ENCODE assay signal across 26 cellular contexts in the genomic region with DNA sequence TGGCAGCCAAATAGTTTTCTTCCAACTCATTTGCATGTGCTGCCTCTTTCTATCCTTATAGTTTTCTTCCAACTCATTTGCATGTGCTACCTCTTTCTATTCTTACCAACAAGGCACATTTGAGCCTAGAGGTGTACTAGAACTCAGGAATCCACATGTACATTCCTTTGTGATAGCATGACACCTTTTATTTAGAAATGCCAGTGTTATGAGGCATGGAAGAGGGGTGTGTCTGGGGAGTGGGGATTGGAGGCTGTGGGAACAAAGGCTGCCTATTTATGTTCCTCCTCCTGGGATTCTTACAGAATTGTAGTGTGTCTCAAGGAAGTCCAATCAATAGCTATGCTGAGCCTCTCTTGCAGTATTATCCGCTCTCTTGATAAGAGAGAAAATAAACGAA.
"Had no signal": no experiment of that assay in that cellular context is flagged by ENCODE, and none has a peak within 500 bp of the region (broad histone marks: within the 10 kb centered on the region; RNA-seq: fewer than 3 reads in every experiment).

No MANE protein-coding gene starts in this region.

- H3K4me3 ChIP-seq: ascending aorta, MG63 had no signal

- H3K27me3 ChIP-seq: ascending aorta, brain microvascular endothelial cell, MG63 had no signal

- H3K36me3 ChIP-seq: ascending aorta, brain microvascular endothelial cell, MG63 had no signal

- FAIRE-seq: RCC 7860, TTC549 had no signal

- H3K4me3 Mint-ChIP-seq: activated CD4-positive, alpha-beta memory T cell treated with anti-CD3 and anti-CD28 coated beads for 36 hours; activated CD4-positive, alpha-beta T cell treated with anti-CD3 and anti-CD28 coated beads, Interleukin-2, amount 10 ng/mL, durations not matched to agents 7 days and 5 days; activated naive CD8-positive, alpha-beta T cell treated with anti-CD3 and anti-CD28 coated beads, Interleukin-2, amount 50 U/mL, for 24 hours; activated T-cell treated with anti-CD3 and anti-CD28 coated beads, Interleukin-2, amount 50 U/mL, for 4 hours; T-cell had no signal

- H3K36me3 Mint-ChIP-seq: activated CD4-positive, alpha-beta memory T cell treated with anti-CD3 and anti-CD28 coated beads for 36 hours; activated naive CD4-positive, alpha-beta T cell treated with anti-CD3 and anti-CD28 coated beads, Interleukin-2, amount 50 U/mL, for 72 hours; T-cell had no signal

- H3K27ac Mint-ChIP-seq: activated CD4-positive, alpha-beta memory T cell treated with anti-CD3 and anti-CD28 coated beads for 36 hours; activated CD4-positive, alpha-beta T cell treated with anti-CD3 and anti-CD28 coated beads, Interleukin-2, amount 10 ng/mL, durations not matched to agents 7 days and 5 days; activated naive CD4-positive, alpha-beta T cell treated with anti-CD3 and anti-CD28 coated beads, Interleukin-2, amount 50 U/mL, for 72 hours; activated naive CD8-positive, alpha-beta T cell treated with anti-CD3 and anti-CD28 coated beads, Interleukin-2, amount 50 U/mL, for 24 hours; T-cell had no signal

- H3K4me1 ChIP-seq: ascending aorta had no signal

- DNase-seq: activated CD4-positive, alpha-beta memory T cell treated with anti-CD3 and anti-CD28 coated beads for 36 hours; activated CD4-positive, alpha-beta T cell treated with anti-CD3 and anti-CD28 coated beads, Interleukin-2, amount 10 ng/mL, durations not matched to agents 7 days and 5 days; activated CD4-positive, CD25-positive, alpha-beta regulatory T cell; activated CD8-positive, alpha-beta memory T cell treated with anti-CD3 and anti-CD28 coated beads for 24 hours; activated effector memory CD4-positive, alpha-beta T cell treated with anti-CD3 and anti-CD28 coated beads, Interleukin-2, amount 50 U/mL, for 16 hours; activated naive CD4-positive, alpha-beta T cell treated with Interleukin-2 at 50 U/mL for 16 hours; activated naive CD8-positive, alpha-beta T cell treated with anti-CD3 and anti-CD28 coated beads, Interleukin-2, amount 50 U/mL, for 24 hours; activated T-cell treated with anti-CD3 and anti-CD28 coated beads, Interleukin-2, amount 50 U/mL, for 4 hours; amniotic stem cell; brain microvascular endothelial cell; MG63; NCI-H1105; NCI-H1436; NCI-H1694 treated with DMSO at 0.1 percent for 48 hours; NCI-H2029 treated with DMSO at 0.1 percent for 48 hours; NCI-H446; NCI-H524; SIG-M5; T-cell; T-helper 2 cell; T1000 had no signal

- H3K4me1 Mint-ChIP-seq: activated CD4-positive, alpha-beta T cell treated with anti-CD3 and anti-CD28 coated beads, Interleukin-2, amount 10 ng/mL, durations not matched to agents 7 days and 5 days; activated naive CD8-positive, alpha-beta T cell treated with anti-CD3 and anti-CD28 coated beads, Interleukin-2, amount 50 U/mL, for 24 hours; T-cell had no signal

- H3K9me3 ChIP-seq: ascending aorta, MG63 had no signal

- H3K27ac ChIP-seq: ascending aorta, brain microvascular endothelial cell, VCaP had no signal

- H3K27me3 Mint-ChIP-seq: activated CD4-positive, alpha-beta memory T cell treated with anti-CD3 and anti-CD28 coated beads for 36 hours; activated CD4-positive, alpha-beta T cell treated with anti-CD3 and anti-CD28 coated beads, Interleukin-2, amount 10 ng/mL, durations not matched to agents 7 days and 5 days; activated naive CD8-positive, alpha-beta T cell treated with anti-CD3 and anti-CD28 coated beads, Interleukin-2, amount 50 U/mL, for 24 hours; T-cell had no signal

- H3K9me3 Mint-ChIP-seq: activated CD4-positive, alpha-beta T cell treated with anti-CD3 and anti-CD28 coated beads, Interleukin-2, amount 10 ng/mL, durations not matched to agents 7 days and 5 days had no signal

- ATAC-seq: activated naive CD4-positive, alpha-beta T cell treated with anti-CD3 and anti-CD28 coated beads, Interleukin-2, amount 50 U/mL, for 72 hours; activated naive CD8-positive, alpha-beta T cell treated with anti-CD3 and anti-CD28 coated beads, Interleukin-2, amount 50 U/mL, for 24 hours; activated T-cell treated with anti-CD3 and anti-CD28 coated beads, Interleukin-2, amount 50 U/mL, for 4 hours; T-cell had no signal
